Comparison of ENCODE assay signal across 8 cellular contexts in genomic region chr12:754238-754816, GRCh38. TPM values are rescaled to one million over a fixed set of nuclear protein-coding genes. Genes with fewer than 3 reads are reported as not detected.
DNase-seq lines count a peak whose midpoint lies in the region; ATAC-seq and TF ChIP-seq lines count a peak whose summit lies in the region.

No MANE protein-coding gene starts in this region.

- TF ChIP-seq CTCF in epithelial cell of proximal tubule (conservative IDR thresholded peaks at IDR 0.05; ENCODE audit: low read depth, low read length) (no peak), nephron progenitor cell (IDR thresholded peaks at IDR 0.05) (no peak)

- H3K9me3 Mint-ChIP-seq in activated naive CD4-positive, alpha-beta T cell treated with anti-CD3 and anti-CD28 coated beads, Interleukin-2, amount 10 ng/mL, durations not matched to agents 7 days and 5 days, result no peaks in the 10 kb centered on the region
- peaks cover 5% of the 10 kb centered on the region for H3K9me3 Mint-ChIP-seq in nephron progenitor cell

- H3K4me3 Mint-ChIP-seq in activated naive CD4-positive, alpha-beta T cell treated with anti-CD3 and anti-CD28 coated beads, Interleukin-2, amount 10 ng/mL, durations not matched to agents 7 days and 5 days, result peak overlapping the region; percentile 88
- peak overlapping the region; percentile 97 for H3K4me3 Mint-ChIP-seq in nephron progenitor cell

- no peak for DNase-seq in activated naive CD4-positive, alpha-beta T cell treated with anti-CD3 and anti-CD28 coated beads, Interleukin-2, amount 10 ng/mL, durations not matched to agents 7 days and 5 days
- no peak for DNase-seq in activated naive CD4-positive, alpha-beta T cell (lab: John Stamatoyannopoulos, UW)
- DNase-seq in SK-N-DZ (ENCODE audit: low spot score) (peak; percentile 33), epithelial cell of proximal tubule (ENCODE audit: low read depth) (no peak), nephron progenitor cell (no peak), occipital lobe (lab: John Stamatoyannopoulos, UW) (no peak), NCI-H446 treated with DMSO at 0.1 percent for 48 hours (lab: John Stamatoyannopoulos, UW) (no peak)

- H3K4me3 ChIP-seq in epithelial cell of proximal tubule (ENCODE audit: low read depth, low read length), result peak overlapping the region; percentile 89

- H3K27me3 Mint-ChIP-seq in activated naive CD4-positive, alpha-beta T cell treated with anti-CD3 and anti-CD28 coated beads, Interleukin-2, amount 10 ng/mL, durations not matched to agents 7 days and 5 days, result no peaks in the 10 kb centered on the region
- no peaks in the 10 kb centered on the region for H3K27me3 Mint-ChIP-seq in nephron progenitor cell (ENCODE audit: low read depth, poor library complexity)

- peak overlapping the region; percentile 93 for H3K27ac Mint-ChIP-seq in activated naive CD4-positive, alpha-beta T cell treated with anti-CD3 and anti-CD28 coated beads, Interleukin-2, amount 10 ng/mL, durations not matched to agents 7 days and 5 days
- H3K27ac Mint-ChIP-seq in nephron progenitor cell, result peak overlapping the region; percentile 31

- peaks cover 29% of the 10 kb centered on the region for H3K36me3 Mint-ChIP-seq in activated naive CD4-positive, alpha-beta T cell treated with anti-CD3 and anti-CD28 coated beads, Interleukin-2, amount 10 ng/mL, durations not matched to agents 7 days and 5 days
- peaks cover 24% of the 10 kb centered on the region for H3K36me3 Mint-ChIP-seq in nephron progenitor cell (ENCODE audit: low read depth)

- CTCF ChIA-PET in activated naive CD4-positive, alpha-beta T cell treated with anti-CD3 and anti-CD28 coated beads, Interleukin-2, amount 10 ng/mL, durations not matched to agents 7 days and 5 days (lab: Charles Lee), result interaction anchor here (0.6 to 6.3 kb wide), 19 partner anchors 21 to 350 kb away, joined by 3 to 74 read pairs (median 4); partner anchors contain the start of gene NINJ2

- H3K4me1 Mint-ChIP-seq in activated naive CD4-positive, alpha-beta T cell treated with anti-CD3 and anti-CD28 coated beads, Interleukin-2, amount 10 ng/mL, durations not matched to agents 7 days and 5 days, result peaks cover 40% of the 10 kb centered on the region
- H3K4me1 Mint-ChIP-seq in nephron progenitor cell, result peaks cover 34% of the 10 kb centered on the region

- ATAC-seq in GM18520 (IDR thresholded peaks at IDR 0.05; ENCODE audit: unreplicated experiment), result no peak

RNA-seq across cellular contexts. Expression of gene WNK1, which starts 1.9 kb away (rescaled TPM):
- 29.7 and 30.9 TPM in 2 replicates for polyA plus RNA-seq in SK-N-DZ (2014; cell fraction: cytosol; rRNA removed)
- polyA plus RNA-seq in SK-N-DZ (2014; cell fraction: nucleus; rRNA removed), result 29.4 and 33.5 TPM in 2 replicates
- total RNA-seq in epithelial cell of proximal tubule (27.7 and 53.4 TPM in 2 replicates), occipital lobe (84.2 TPM)
